ENCODE assay signal across 25 cellular contexts in genomic region chr11:126522606-126523005, GRCh38.
"Had no signal": no experiment of that assay in that cellular context is flagged by ENCODE, and none has a peak within 500 bp of the region (broad histone marks: within the 10 kb centered on the region; RNA-seq: fewer than 3 reads in every experiment).

No MANE protein-coding gene starts in this region.

- H3K4me3 ChIP-seq: colonic mucosa, esophagus squamous epithelium, gastrocnemius medialis, heart right ventricle, left lung, lower lobe of right lung, mucosa of descending colon had no signal

- H3K9me3 Mint-ChIP-seq: dendritic cell treated with granulocyte-macrophage colony-stimulating factor and Interleukin-4, amounts not matched to agents 40 ng/mL and 50 ng/mL, for 4 days; effector memory CD8-positive, alpha-beta T cell; endodermal cell; mesothelial cell of epicardium had no signal

- H3K36me3 Mint-ChIP-seq: mesothelial cell of epicardium had no signal

- H3K4me1 ChIP-seq: colonic mucosa, esophagus squamous epithelium, gastrocnemius medialis, left lung, lower lobe of right lung had no signal

- H3K9me3 ChIP-seq: colonic mucosa, esophagus squamous epithelium, gastrocnemius medialis, heart right ventricle, left lung, lower lobe of right lung, mucosa of descending colon had no signal

- H3K27ac Mint-ChIP-seq: dendritic cell treated with granulocyte-macrophage colony-stimulating factor and Interleukin-4, amounts not matched to agents 40 ng/mL and 50 ng/mL, for 4 days; effector memory CD8-positive, alpha-beta T cell; mesothelial cell of epicardium had no signal

- H3K36me3 ChIP-seq: colonic mucosa, esophagus squamous epithelium, gastrocnemius medialis, heart right ventricle, left lung, lower lobe of right lung had no signal

- DNase-seq: cerebellar nuclear complex; colonic mucosa; cortex of kidney; effector CD8-positive, alpha-beta T cell; effector memory CD8-positive, alpha-beta T cell; endodermal cell; erythroblast; esophagus squamous epithelium; foreskin fibroblast; foreskin melanocyte; gastrocnemius medialis; glutamatergic neuron; head of caudate nucleus; heart right ventricle; hippocampal formation; left cardiac atrium; left lung; left ventricle myocardium superior; lower lobe of right lung; mesenchymal stem cell; mucosa of descending colon had no signal

- H3K27me3 ChIP-seq: colonic mucosa had no signal

- ATAC-seq: effector memory CD8-positive, alpha-beta T cell; esophagus mucosa; gastrocnemius medialis; heart right ventricle; left cardiac atrium; left lung; left ventricle myocardium superior; lower lobe of right lung; mucosa of descending colon had no signal

- H3K27ac ChIP-seq: colonic mucosa, epithelial cell of prostate, esophagus squamous epithelium, gastrocnemius medialis, heart right ventricle, left lung, lower lobe of right lung had no signal

- H3K4me3 Mint-ChIP-seq: dendritic cell treated with granulocyte-macrophage colony-stimulating factor and Interleukin-4, amounts not matched to agents 40 ng/mL and 50 ng/mL, for 4 days; effector memory CD8-positive, alpha-beta T cell; endodermal cell; mesothelial cell of epicardium had no signal
